Comparison of ENCODE assay signal across 8 cellular contexts in the genomic region with DNA sequence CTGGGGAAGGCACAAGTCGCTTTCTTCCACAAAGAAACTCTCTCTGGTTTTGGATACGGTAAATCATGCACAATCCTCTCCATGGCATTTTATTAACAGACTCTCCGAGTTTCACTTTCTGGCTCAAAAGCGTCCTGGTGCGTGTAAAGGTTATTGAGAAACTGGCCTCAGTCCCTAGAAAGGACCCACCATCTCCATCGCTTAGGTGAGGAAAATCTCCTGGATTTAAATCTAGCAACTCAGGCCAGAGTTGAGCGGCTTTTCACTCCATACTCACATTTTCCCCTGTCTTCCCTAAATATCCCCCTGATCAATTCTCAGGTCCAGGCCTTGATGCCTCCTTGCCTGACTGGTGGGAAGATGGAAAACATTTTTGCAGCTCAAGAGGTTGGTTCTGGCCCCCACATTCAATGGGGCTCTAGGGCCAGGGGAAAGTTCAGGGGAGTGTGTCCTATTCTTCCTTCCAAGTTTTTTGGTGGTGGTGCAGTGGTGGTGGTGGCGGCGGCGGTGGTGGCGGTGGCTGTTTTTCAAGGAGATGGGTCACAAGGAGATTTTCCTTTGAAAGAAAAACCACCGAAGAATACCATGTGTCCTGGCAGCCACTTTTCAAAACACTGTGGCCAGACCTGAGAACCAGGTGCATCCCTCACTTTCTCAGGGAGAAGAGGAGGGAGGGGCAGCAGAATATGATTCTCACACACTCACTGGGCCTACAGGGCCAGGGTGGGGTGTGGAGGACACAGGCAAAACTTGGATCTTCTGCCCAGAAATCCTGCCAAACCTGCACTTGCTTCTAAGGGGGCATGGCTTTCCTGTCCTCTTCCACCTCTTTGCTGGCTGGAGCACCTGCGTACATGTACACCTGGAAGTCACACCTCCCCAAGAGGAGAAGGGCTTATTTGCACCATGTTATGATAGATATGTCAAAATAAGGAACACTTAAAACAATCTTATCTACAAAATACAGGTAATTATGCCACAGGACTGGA. TPM values are rescaled to one million over a fixed set of nuclear protein-coding genes. Genes with fewer than 3 reads are reported as not detected.
DNase-seq lines count a peak whose midpoint lies in the region; ATAC-seq and TF ChIP-seq lines count a peak whose summit lies in the region.

No MANE protein-coding gene starts in this region.

- intact Hi-C loops in left colon (cut with DNase I, micrococcal nuclease): no loop called here

- peak overlapping the region; percentile 78 for H3K4me2 ChIP-seq in OCI-LY3 (ENCODE audit: low read length)

- H3K79me2 ChIP-seq in OCI-LY3 (ENCODE audit: low read length): peaks cover 86% of the 10 kb centered on the region

- peak overlapping the region; percentile 70 for H3K9ac ChIP-seq in OCI-LY3 (ENCODE audit: low read length)

- ATAC-seq in GM21515 (IDR thresholded peaks at IDR 0.05; ENCODE audit: unreplicated experiment) (peak; percentile 1), left colon (no peak)

- H3K36me3 ChIP-seq in OCI-LY3 (replicated peaks; ENCODE audit: low read depth, low read length): peaks cover 12% of the 10 kb centered on the region
- H3K36me3 ChIP-seq in esophagus (ENCODE audit: control insufficient read depth in 2 of 2, insufficient read depth in 2 of 2, low read length in 1 of 2): no peaks in the 10 kb centered on the region

- DNase-seq in skeletal muscle cell (ENCODE audit: low read depth): no peak
- DNase-seq in GOT3 (lab: John Stamatoyannopoulos, UW): no peak
- DNase-seq in left colon: no peak
- no peak for DNase-seq in NCI-H526 treated with DMSO at 0.1 percent for 48 hours (lab: John Stamatoyannopoulos, UW)
- DNase-seq in GM13977 (ENCODE audit: low spot score): no peak

- in situ Hi-C loops in GM13977 (cut with MboI; ENCODE audit: low pct_unique_long_range_greater_than_20kb, low sequenced_read_pairs, unreplicated experiment): no loop called here

- H2AFZ ChIP-seq in OCI-LY3 (ENCODE audit: low read depth, low read length): no peak overlapping the region

- H3K9me3 ChIP-seq in OCI-LY3 (ENCODE audit: insufficient read depth, low read length): no peaks in the 10 kb centered on the region
- no peaks in the 10 kb centered on the region for H3K9me3 ChIP-seq in esophagus (ENCODE audit: control insufficient read depth in 2 of 2, insufficient read depth in 1 of 2, low read depth in 1 of 2, low read length in 1 of 2)

- H3K27ac ChIP-seq in OCI-LY3 (ENCODE audit: low read length) (peak overlapping the region; percentile 85), esophagus (ENCODE audit: low read depth in 2 of 2, low read length in 1 of 2) (peak overlapping the region; percentile 95 to 100)

- H4K20me1 ChIP-seq in OCI-LY3 (ENCODE audit: insufficient read depth, low read length): peaks cover 33% of the 10 kb centered on the region

- H3K4me3 ChIP-seq in OCI-LY3 (ENCODE audit: low read length) (peak overlapping the region; percentile 87), esophagus (ENCODE audit: low read depth in 1 of 2, low read length in 2 of 2) (peak overlapping the region; percentile 46 to 77), skeletal muscle cell (ENCODE audit: low read depth, low read length) (peak overlapping the region; percentile 71)

- WGBS in esophagus, 2 donors: 43 to 51% methylated on average over 13 of the region's 13 CpGs

- no peaks in the 10 kb centered on the region for H3K27me3 ChIP-seq in OCI-LY3 (ENCODE audit: low read depth, low read length)
- H3K27me3 ChIP-seq in esophagus (ENCODE audit: control insufficient read depth in 1 of 2, insufficient read depth in 2 of 2, low read length in 2 of 2): no peaks in the 10 kb centered on the region

- H3K4me1 ChIP-seq in OCI-LY3 (ENCODE audit: low read length) (peaks cover 81% of the 10 kb centered on the region), esophagus (ENCODE audit: control insufficient read depth in 2 of 2, insufficient read depth in 2 of 2, low read length in 1 of 2) (peaks cover 13 to 36% of the 10 kb centered on the region in 2 donors)

- TF ChIP-seq CTCF in OCI-LY3 (IDR thresholded peaks at IDR 0.05; ENCODE audit: low read depth, low read length) (no peak), GM13977 (IDR thresholded peaks at IDR 0.05; ENCODE audit: extremely low read depth, insufficient read depth, missing control alignments) (no peak)

RNA-seq across cellular contexts. Expression of a gene that starts 46.7 kb away (rescaled TPM):
- polyA plus RNA-seq in esophagus: 10 to 100 TPM; 12.7 to 13.2 TPM
- total RNA-seq in left colon: 10 to 100 TPM; 15.3 to 47.1 TPM
